Comparison of ENCODE assay signal across 19 cellular contexts in the genomic region with DNA sequence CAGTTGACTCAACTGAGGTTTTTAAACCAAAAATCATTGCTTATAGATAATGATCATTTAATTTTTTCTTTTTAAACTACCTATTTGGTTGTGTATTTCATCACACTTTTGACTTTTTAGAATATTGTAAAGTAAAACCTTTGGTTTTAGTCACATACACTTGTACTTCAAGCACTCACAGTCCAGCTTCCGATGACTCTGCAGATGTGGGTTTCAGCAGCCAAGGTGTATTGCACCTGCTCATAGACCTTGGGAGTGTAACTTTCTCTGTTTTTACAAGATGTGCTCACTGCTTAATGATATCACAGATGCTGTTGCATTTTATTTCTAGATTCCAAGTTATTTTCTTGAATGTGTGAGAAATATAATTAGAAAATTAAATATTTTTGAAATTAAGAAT.
DNase-seq lines count a peak whose midpoint lies in the region; ATAC-seq and TF ChIP-seq lines count a peak whose summit lies in the region.
"Had no signal": no experiment of that assay in that cellular context is flagged by ENCODE, and none has a peak within 500 bp of the region (broad histone marks: within the 10 kb centered on the region; RNA-seq: fewer than 3 reads in every experiment).

No MANE protein-coding gene starts in this region.

- peaks cover 0 to 4% of the 10 kb centered on the region in 2 donors for H3K4me1 ChIP-seq in breast epithelium
- H3K4me1 ChIP-seq in mammary epithelial cell (ENCODE audit: insufficient read depth, low read length) = peaks cover 56% of the 10 kb centered on the region
- H3K4me1 ChIP-seq in mesendoderm (ENCODE audit: control insufficient read depth, low read depth, low read length) = peaks cover 2% of the 10 kb centered on the region
- H3K4me1 ChIP-seq in OCI-LY7 (ENCODE audit: insufficient read depth, low read length, poor library complexity, severe bottlenecking) = no peaks in the 10 kb centered on the region
- H3K4me1 ChIP-seq: Peyer's patch had no signal

- H3K18ac ChIP-seq in mesendoderm (ENCODE audit: low read length) = no peak overlapping the region

- dilution Hi-C loops in mammary epithelial cell (cut with HindIII; ENCODE audit: low sequenced_read_pairs) = no loop called here

- H4K20me1 ChIP-seq in mammary epithelial cell (ENCODE audit: insufficient read depth, low read length) = no peaks in the 10 kb centered on the region
- H4K20me1 ChIP-seq in OCI-LY7 (ENCODE audit: insufficient read depth, low read length) = no peaks in the 10 kb centered on the region

- no peak for DNase-seq in MCF 10A (ENCODE audit: unreplicated experiment)
- DNase-seq in breast epithelium (ENCODE audit: low spot score in 2 of 2) = no peak
- peak; percentile 19 for DNase-seq in mammary epithelial cell
- DNase-seq in mesendoderm = no peak
- no peak for DNase-seq in T-helper 2 cell treated with Interferon-gamma antibody and Interleukin-4, amounts not matched to agents 5 μg/mL and 100 μg/mL, for 36 hours (ENCODE audit: low spot score)
- DNase-seq in DMS79 (lab: John Stamatoyannopoulos, UW) = no peak
- DNase-seq in OCI-LY7 (ENCODE audit: low spot score) = no peak
- DNase-seq: 8988T, Caco-2, DND-41, GDM1, GOT3, Karpas-422, NCI-H2029 treated with DMSO at 0.1 percent for 48 hours, NCI-H2227 treated with DMSO at 0.1 percent for 48 hours, NCI-H526 treated with DMSO at 0.1 percent for 48 hours, Peyer's patch, SIG-M5 had no signal

- H3K27ac Mint-ChIP-seq in MCF 10A (ENCODE audit: low read depth, unreplicated experiment) = peak overlapping the region; percentile 51
- H3K27ac Mint-ChIP-seq in T-helper 2 cell treated with Interferon-gamma antibody and Interleukin-4, amounts not matched to agents 5 μg/mL and 100 μg/mL, for 36 hours = no peak overlapping the region

- H3K36me3 ChIP-seq in breast epithelium = no peaks in the 10 kb centered on the region
- H3K36me3 ChIP-seq in mammary epithelial cell (ENCODE audit: insufficient read depth, low read length) = no peaks in the 10 kb centered on the region
- no peaks in the 10 kb centered on the region for H3K36me3 ChIP-seq in mesendoderm (ENCODE audit: control insufficient read depth, insufficient read depth, low read length)
- H3K36me3 ChIP-seq in OCI-LY7 (ENCODE audit: insufficient read depth, low read length) = no peaks in the 10 kb centered on the region
- H3K36me3 ChIP-seq: Peyer's patch had no signal

- BruUV-seq in MCF 10A (replicated peaks; lab: Mats Ljungman, UMichigan) (no TSS peak), mammary epithelial cell (replicated peaks; lab: Mats Ljungman, UMichigan) (no TSS peak), OCI-LY7 (replicated peaks; lab: Mats Ljungman, UMichigan) (no TSS peak)

- no peak overlapping the region for H3K56ac ChIP-seq in mesendoderm (ENCODE audit: low read length)

- no peaks in the 10 kb centered on the region for H3K9me2 ChIP-seq in OCI-LY7 (ENCODE audit: insufficient read depth, low read length)

- H3K79me2 ChIP-seq in mammary epithelial cell (ENCODE audit: insufficient read depth, low read length) (no peaks in the 10 kb centered on the region), mesendoderm (ENCODE audit: control insufficient read depth, insufficient read depth, low read length) (no peaks in the 10 kb centered on the region), OCI-LY7 (ENCODE audit: insufficient read depth, low read depth, low read length) (no peaks in the 10 kb centered on the region)

- intact Hi-C loops in MCF 10A (cut with micrococcal nuclease) = no loop called here
- intact Hi-C loops in breast epithelium (cut with DNase I; ENCODE audit: low total_unique reads) = no loop called here
- intact Hi-C loops in mammary epithelial cell (cut with micrococcal nuclease) = no loop called here
- intact Hi-C loops in OCI-LY7 (cut with micrococcal nuclease; ENCODE audit: unreplicated experiment) = no loop called here

- no peak overlapping the region for H3K4me2 ChIP-seq in mammary epithelial cell (ENCODE audit: insufficient read depth, low read depth, low read length)
- no peak overlapping the region for H3K4me2 ChIP-seq in mesendoderm (ENCODE audit: low read length)
- no peak overlapping the region for H3K4me2 ChIP-seq in OCI-LY7 (ENCODE audit: low read length)

- H3K27me3 Mint-ChIP-seq in MCF 10A (ENCODE audit: insufficient read depth, unreplicated experiment) = no peaks in the 10 kb centered on the region
- H3K27me3 Mint-ChIP-seq in T-helper 2 cell treated with Interferon-gamma antibody and Interleukin-4, amounts not matched to agents 5 μg/mL and 100 μg/mL, for 36 hours (ENCODE audit: low read depth) = no peaks in the 10 kb centered on the region

- H2AFZ ChIP-seq in mammary epithelial cell (ENCODE audit: low read depth, low read length) (no peak overlapping the region), OCI-LY7 (ENCODE audit: low read length) (no peak overlapping the region)

- no peak overlapping the region for H4K8ac ChIP-seq in mesendoderm (ENCODE audit: low read depth, low read length)

- WGBS in mammary epithelial cell (ENCODE audit: low coverage, missing lambda C conversion rate) = 90% methylated on average over 1 of the region's 1 CpG
- WGBS in mesendoderm (ENCODE audit: extremely low coverage, insufficient coverage, low lambda C conversion rate) = no CpG with 5 or more reads among the region's 1 CpG

- no peaks in the 10 kb centered on the region for H3K79me1 ChIP-seq in mesendoderm (ENCODE audit: low read length)

- peaks cover 8% of the 10 kb centered on the region for H3K9me3 Mint-ChIP-seq in MCF 10A (ENCODE audit: unreplicated experiment)
- H3K9me3 Mint-ChIP-seq in T-helper 2 cell treated with Interferon-gamma antibody and Interleukin-4, amounts not matched to agents 5 μg/mL and 100 μg/mL, for 36 hours = peaks cover 25% of the 10 kb centered on the region

- peaks cover 4% of the 10 kb centered on the region for H3K36me3 Mint-ChIP-seq in MCF 10A (ENCODE audit: insufficient read depth, unreplicated experiment)
- H3K36me3 Mint-ChIP-seq in T-helper 2 cell treated with Interferon-gamma antibody and Interleukin-4, amounts not matched to agents 5 μg/mL and 100 μg/mL, for 36 hours (ENCODE audit: low read depth) = peaks cover 23% of the 10 kb centered on the region

- H2BK120ac ChIP-seq in mesendoderm (ENCODE audit: low read depth, low read length) = no peak overlapping the region

- no peak overlapping the region for H3K4me3 Mint-ChIP-seq in MCF 10A (ENCODE audit: unreplicated experiment)
- H3K4me3 Mint-ChIP-seq in T-helper 2 cell treated with Interferon-gamma antibody and Interleukin-4, amounts not matched to agents 5 μg/mL and 100 μg/mL, for 36 hours = no peak overlapping the region

- no peak overlapping the region for H3K23ac ChIP-seq in mesendoderm (ENCODE audit: low read length)

- no peak overlapping the region for H3K27ac ChIP-seq in breast epithelium
- H3K27ac ChIP-seq in mammary epithelial cell (ENCODE audit: insufficient read depth, low read depth, low read length) = peak overlapping the region; percentile 99
- H3K27ac ChIP-seq in mesendoderm (ENCODE audit: low read depth, low read length) = no peak overlapping the region
- no peak overlapping the region for H3K27ac ChIP-seq in OCI-LY7 (ENCODE audit: low read depth, low read length, poor library complexity, severe bottlenecking)
- H3K27ac ChIP-seq: Peyer's patch had no signal

- H2BK5ac ChIP-seq in mesendoderm (ENCODE audit: low read length) = no peak overlapping the region

- H3K9me3 ChIP-seq in breast epithelium (no peaks in the 10 kb centered on the region), mammary epithelial cell (replicated peaks; ENCODE audit: insufficient read depth, low read length) (peaks cover 6% of the 10 kb centered on the region), OCI-LY7 (ENCODE audit: low read length) (no peaks in the 10 kb centered on the region)
- H3K9me3 ChIP-seq: Peyer's patch had no signal

- H3K4me3 ChIP-seq in breast epithelium (no peak overlapping the region), mammary epithelial cell (replicated peaks in 1 of 3; ENCODE audit: insufficient read depth in 1 of 3, low read depth in 2 of 3, low read length in 3 of 3) (no peak overlapping the region), mesendoderm (ENCODE audit: low read length) (no peak overlapping the region), OCI-LY7 (ENCODE audit: low read depth, low read length, poor library complexity, severe bottlenecking) (no peak overlapping the region)
- H3K4me3 ChIP-seq: Peyer's patch had no signal

- H3K27me3 ChIP-seq in breast epithelium = no peaks in the 10 kb centered on the region
- H3K27me3 ChIP-seq in mammary epithelial cell (ENCODE audit: insufficient read depth, low read length) = no peaks in the 10 kb centered on the region
- no peaks in the 10 kb centered on the region for H3K27me3 ChIP-seq in mesendoderm (ENCODE audit: insufficient read depth, low read length, poor library complexity)
- H3K27me3 ChIP-seq: Peyer's patch had no signal

- in situ Hi-C loops in mammary epithelial cell (cut with MboI; ENCODE audit: low sequenced_read_pairs in 2 of 2) = loop anchor here (10.0 to 25.0 kb wide), 4 partner anchors 104 to 451 kb away; a partner anchor contains a TSS

- H4K5ac ChIP-seq in mesendoderm (ENCODE audit: low read length) = no peak overlapping the region

- no peak overlapping the region for H2AK5ac ChIP-seq in mesendoderm (ENCODE audit: low read length)

- POLR2A ChIA-PET in MCF 10A (lab: Yijun Ruan, JAX) = interaction anchor here (0.7 to 6.5 kb wide), 19 partner anchors 12 to 294 kb away, joined by 3 to 76 read pairs (median 4); no protein-coding TSS in a partner anchor
- POLR2A ChIA-PET in OCI-LY7 (lab: Charles Lee) = interaction anchor here (0.6 kb wide), 1 partner anchor 225 kb away, joined by 3 read pairs; no protein-coding TSS in a partner anchor

- H3K9ac ChIP-seq in mammary epithelial cell (ENCODE audit: insufficient read depth, low read length) = no peak overlapping the region
- H3K9ac ChIP-seq in mesendoderm (ENCODE audit: low read length) = no peak overlapping the region

- TF ChIP-seq POLR2A in breast epithelium (IDR thresholded peaks at IDR 0.05) = no peak

- no peak for ATAC-seq in GM21367 (IDR thresholded peaks at IDR 0.05; ENCODE audit: unreplicated experiment)

- no peak for TF ChIP-seq CTCF in MCF 10A (IDR thresholded peaks at IDR 0.05; ENCODE audit: unreplicated experiment)
- TF ChIP-seq CTCF in breast epithelium (IDR thresholded peaks at IDR 0.05) = no peak
- no peak for TF ChIP-seq CTCF in mammary epithelial cell (conservative IDR thresholded peaks at IDR 0.05 in 1 of 2, IDR thresholded peaks at IDR 0.05 in 1 of 2; ENCODE audit: extremely low read depth in 1 of 2, insufficient read depth in 1 of 2, low read depth in 1 of 2, low read length in 2 of 2)
- TF ChIP-seq CTCF in OCI-LY7 (conservative IDR thresholded peaks at IDR 0.05; ENCODE audit: low read length) = no peak

- H3K4me1 Mint-ChIP-seq in MCF 10A (ENCODE audit: insufficient read depth, unreplicated experiment) = peaks cover 53% of the 10 kb centered on the region
- H3K4me1 Mint-ChIP-seq in T-helper 2 cell treated with Interferon-gamma antibody and Interleukin-4, amounts not matched to agents 5 μg/mL and 100 μg/mL, for 36 hours (ENCODE audit: low read depth) = peaks cover 22% of the 10 kb centered on the region

- H2BK15ac ChIP-seq in mesendoderm (replicated peaks; ENCODE audit: low read depth) = no peak overlapping the region

- CTCF ChIA-PET in MCF 10A (lab: Yijun Ruan, JAX) (interaction anchor here (0.6 to 0.8 kb wide), 5 partner anchors 101 to 363 kb away, joined by 3 to 4 read pairs (median 3); no protein-coding TSS in a partner anchor), mammary epithelial cell (lab: Charles Lee; ENCODE audit: low non-redundant PET) (no interaction called here), OCI-LY7 (lab: Charles Lee; ENCODE audit: unreplicated experiment) (no interaction called here)

- H3K4ac ChIP-seq in mesendoderm (ENCODE audit: low read depth, low read length) = peak overlapping the region; percentile 70
